9 cellular contexts compared by ENCODE assay signal in genomic region chr3:112092439-112093179, GRCh38. TPM values are rescaled to one million over a fixed set of nuclear protein-coding genes. Genes with fewer than 3 reads are reported as not detected.
A peak's percentile ranks its signal among the peaks of the same experiment; 100 is the strongest.
DNase-seq lines count a peak whose midpoint lies in the region; ATAC-seq and TF ChIP-seq lines count a peak whose summit lies in the region.
"Had no signal": no experiment of that assay in that cellular context is flagged by ENCODE, and none has a peak within 500 bp of the region (broad histone marks: within the 10 kb centered on the region; RNA-seq: fewer than 3 reads in every experiment).

No MANE protein-coding gene starts in this region.

- intact Hi-C loops in activated CD8-positive, alpha-beta T cell treated with anti-CD3 and anti-CD28 coated beads for 36 hours (cut with micrococcal nuclease): no loop called here
- intact Hi-C loops in stomach (cut with DNase I; ENCODE audit: low total_unique reads): no loop called here

- H3K4me3 ChIP-seq in gastroesophageal sphincter (no peak overlapping the region), stomach (peak overlapping the region in 1 of 4 donors; percentile 8)

- no peaks in the 10 kb centered on the region for H3K36me3 ChIP-seq in gastroesophageal sphincter
- H3K36me3 ChIP-seq in stomach: peaks cover 0 to 4% (median 0%) of the 10 kb centered on the region in 4 donors

- H3K36me3 Mint-ChIP-seq in activated CD8-positive, alpha-beta T cell treated with anti-CD3 and anti-CD28 coated beads, Interleukin-2, amount 10 ng/mL, durations not matched to agents 7 days and 5 days (ENCODE audit: low read depth): peaks cover 7% of the 10 kb centered on the region
- H3K36me3 Mint-ChIP-seq in activated CD8-positive, alpha-beta T cell treated with anti-CD3 and anti-CD28 coated beads for 36 hours (ENCODE audit: low read depth): no peaks in the 10 kb centered on the region
- H3K36me3 Mint-ChIP-seq: immature natural killer cell had no signal

- H3K4me1 ChIP-seq in gastroesophageal sphincter (no peaks in the 10 kb centered on the region), stomach (peaks cover 7 to 46% (median 37%) of the 10 kb centered on the region in 4 donors)

- H3K9me3 Mint-ChIP-seq in activated CD8-positive, alpha-beta T cell treated with anti-CD3 and anti-CD28 coated beads, Interleukin-2, amount 10 ng/mL, durations not matched to agents 7 days and 5 days (ENCODE audit: insufficient read depth): no peaks in the 10 kb centered on the region
- no peaks in the 10 kb centered on the region for H3K9me3 Mint-ChIP-seq in activated CD8-positive, alpha-beta T cell treated with anti-CD3 and anti-CD28 coated beads for 36 hours
- H3K9me3 Mint-ChIP-seq: immature natural killer cell had no signal

- no peak overlapping the region for H3K27ac ChIP-seq in gastroesophageal sphincter
- peak overlapping the region; percentile 59 to 81 (median 76) for H3K27ac ChIP-seq in stomach

- H3K27ac Mint-ChIP-seq in activated CD8-positive, alpha-beta T cell treated with anti-CD3 and anti-CD28 coated beads, Interleukin-2, amount 10 ng/mL, durations not matched to agents 7 days and 5 days: peak overlapping the region; percentile 56
- no peak overlapping the region for H3K27ac Mint-ChIP-seq in activated CD8-positive, alpha-beta T cell treated with anti-CD3 and anti-CD28 coated beads for 36 hours
- H3K27ac Mint-ChIP-seq: immature natural killer cell had no signal

- H3K4me1 Mint-ChIP-seq in activated CD8-positive, alpha-beta T cell treated with anti-CD3 and anti-CD28 coated beads, Interleukin-2, amount 10 ng/mL, durations not matched to agents 7 days and 5 days (ENCODE audit: low read depth): peaks cover 40% of the 10 kb centered on the region
- peaks cover 30% of the 10 kb centered on the region for H3K4me1 Mint-ChIP-seq in activated CD8-positive, alpha-beta T cell treated with anti-CD3 and anti-CD28 coated beads for 36 hours (ENCODE audit: low read depth)

- no peak for TF ChIP-seq EP300 in gastroesophageal sphincter (IDR thresholded peaks at IDR 0.05)
- TF ChIP-seq EP300 in stomach (IDR thresholded peaks at IDR 0.05): no peak

- POLR2A ChIA-PET in activated CD8-positive, alpha-beta T cell treated with anti-CD3 and anti-CD28 coated beads, Interleukin-2, amount 10 ng/mL, durations not matched to agents 7 days and 5 days (lab: Charles Lee): interaction anchor here (0.6 kb wide), 1 partner anchor 43 kb away, joined by 3 read pairs; no protein-coding TSS in a partner anchor
- POLR2A ChIA-PET in activated CD8-positive, alpha-beta T cell treated with anti-CD3 and anti-CD28 coated beads for 36 hours (lab: Charles Lee): no interaction called here

- DNase-seq in activated CD8-positive, alpha-beta T cell treated with anti-CD3 and anti-CD28 coated beads, Interleukin-2, amount 10 ng/mL, durations not matched to agents 7 days and 5 days: no peak
- DNase-seq in activated CD8-positive, alpha-beta T cell treated with anti-CD3 and anti-CD28 coated beads for 36 hours: no peak
- DNase-seq in NCI-H2029 treated with DMSO at 0.1 percent for 48 hours (lab: John Stamatoyannopoulos, UW): peak; percentile 81
- DNase-seq in stomach: no peak
- no peak for DNase-seq in HCEC 1CT
- no peak for DNase-seq in D341Med (ENCODE audit: low spot score)
- DNase-seq: immature natural killer cell had no signal

- H3K9me3 ChIP-seq in gastroesophageal sphincter: no peaks in the 10 kb centered on the region
- H3K9me3 ChIP-seq in stomach: no peaks in the 10 kb centered on the region

- H3K4me3 Mint-ChIP-seq in activated CD8-positive, alpha-beta T cell treated with anti-CD3 and anti-CD28 coated beads, Interleukin-2, amount 10 ng/mL, durations not matched to agents 7 days and 5 days: no peak overlapping the region
- no peak overlapping the region for H3K4me3 Mint-ChIP-seq in activated CD8-positive, alpha-beta T cell treated with anti-CD3 and anti-CD28 coated beads for 36 hours
- H3K4me3 Mint-ChIP-seq: immature natural killer cell had no signal

- CTCF ChIA-PET in activated CD8-positive, alpha-beta T cell treated with anti-CD3 and anti-CD28 coated beads, Interleukin-2, amount 10 ng/mL, durations not matched to agents 7 days and 5 days (lab: Charles Lee): interaction anchor here (1.4 to 2.7 kb wide), 2 partner anchors 13 to 19 kb away, joined by 4 to 17 read pairs; no protein-coding TSS in a partner anchor
- CTCF ChIA-PET in activated CD8-positive, alpha-beta T cell treated with anti-CD3 and anti-CD28 coated beads for 36 hours (lab: Charles Lee): interaction anchor here (2.8 kb wide), 1 partner anchor 19 kb away, joined by 9 read pairs; no protein-coding TSS in a partner anchor

- no peaks in the 10 kb centered on the region for H3K27me3 ChIP-seq in gastroesophageal sphincter
- no peaks in the 10 kb centered on the region for H3K27me3 ChIP-seq in stomach

- TF ChIP-seq CTCF in activated CD8-positive, alpha-beta T cell treated with anti-CD3 and anti-CD28 coated beads for 36 hours (IDR thresholded peaks at IDR 0.05): no peak
- no peak for TF ChIP-seq CTCF in gastroesophageal sphincter (IDR thresholded peaks at IDR 0.05)
- TF ChIP-seq CTCF in stomach (IDR thresholded peaks at IDR 0.05): no peak

- 38 to 53% methylated on average over 6 to 7 of the region's 7 CpGs for WGBS in gastroesophageal sphincter (ENCODE audit: low coverage in 1 of 2), 2 donors
- WGBS in stomach, 5 donors: 22 to 46% (median 35%) methylated on average over 7 of the region's 7 CpGs

- peak; percentile 28 for ATAC-seq in activated CD8-positive, alpha-beta T cell treated with anti-CD3 and anti-CD28 coated beads, Interleukin-2, amount 10 ng/mL, durations not matched to agents 7 days and 5 days
- no peak for ATAC-seq in activated CD8-positive, alpha-beta T cell treated with anti-CD3 and anti-CD28 coated beads for 36 hours
- peak; percentile 35 for ATAC-seq in gastroesophageal sphincter
- no peak for ATAC-seq in HG03571 (IDR thresholded peaks at IDR 0.05; ENCODE audit: unreplicated experiment)

- TF ChIP-seq POLR2A in gastroesophageal sphincter (IDR thresholded peaks at IDR 0.05): no peak
- TF ChIP-seq POLR2A in stomach (IDR thresholded peaks at IDR 0.05): no peak

- H3K27me3 Mint-ChIP-seq in activated CD8-positive, alpha-beta T cell treated with anti-CD3 and anti-CD28 coated beads, Interleukin-2, amount 10 ng/mL, durations not matched to agents 7 days and 5 days (ENCODE audit: low read depth): no peaks in the 10 kb centered on the region
- H3K27me3 Mint-ChIP-seq in activated CD8-positive, alpha-beta T cell treated with anti-CD3 and anti-CD28 coated beads for 36 hours: peaks cover 11% of the 10 kb centered on the region

RNA-seq across cellular contexts. Expression of gene C3orf52, which starts 6.4 kb away (rescaled TPM):
- total RNA-seq in activated CD8-positive, alpha-beta T cell treated with anti-CD3 and anti-CD28 coated beads, Interleukin-2, amount 10 ng/mL, durations not matched to agents 7 days and 5 days: 1 to 10 TPM; 2.3 to 2.5 TPM
- total RNA-seq in activated CD8-positive, alpha-beta T cell treated with anti-CD3 and anti-CD28 coated beads for 36 hours: 1 to 10 TPM; 2.0 to 3.3 TPM
- 1 to 10 TPM; 1.6 to 3.4 (median 1.9) TPM for total RNA-seq in gastroesophageal sphincter
- total RNA-seq in stomach: 10 to 100 TPM in 4 of 5 donors, 1 to 10 TPM in 1; 9.9 to 66.9 (median 59.0) TPM
- polyA plus RNA-seq in stomach: 10 to 100 TPM in 2 of 3 donors, 1 to 10 TPM in 1; 4.2 to 16.0 (median 10.0) TPM

RNA-seq across cellular contexts. Expression of gene GCSAM, which starts 40.4 kb away (rescaled TPM):
- total RNA-seq in activated CD8-positive, alpha-beta T cell treated with anti-CD3 and anti-CD28 coated beads, Interleukin-2, amount 10 ng/mL, durations not matched to agents 7 days and 5 days: 1 to 10 TPM; 5.6 to 6.9 TPM
- total RNA-seq in activated CD8-positive, alpha-beta T cell treated with anti-CD3 and anti-CD28 coated beads for 36 hours: 10 to 100 TPM in 1 of 2 experiments, 1 to 10 TPM in 1; 9.9 to 12.9 TPM
- total RNA-seq in gastroesophageal sphincter: under 1 TPM in 1 of 4 donors, not detected in 3; 0.42 TPM
- 1 to 10 TPM in 1 of 5 donors, under 1 TPM in 1, not detected in 3; 0.73 to 2.3 TPM for total RNA-seq in stomach
- polyA plus RNA-seq in stomach: 1 to 10 TPM in 1 of 3 donors, not detected in 2; 2.3 TPM

RNA-seq across cellular contexts. Expression of gene TMPRSS7, which starts 58.1 kb away (rescaled TPM):
- not detected for total RNA-seq in activated CD8-positive, alpha-beta T cell treated with anti-CD3 and anti-CD28 coated beads, Interleukin-2, amount 10 ng/mL, durations not matched to agents 7 days and 5 days
- not detected for total RNA-seq in activated CD8-positive, alpha-beta T cell treated with anti-CD3 and anti-CD28 coated beads for 36 hours
- total RNA-seq in gastroesophageal sphincter (not detected), stomach (under 1 TPM in 1 of 5 donors, not detected in 4; 0.45 TPM)
- polyA plus RNA-seq in stomach: under 1 TPM in 2 of 3 donors, not detected in 1; 0.08 to 0.12 TPM
- polyA plus RNA-seq: immature natural killer cell had no signal

Comparison
In these comparisons a context has a peak if more than half of its experiments do, and no peak if none do; other contexts are left out.
1. ATAC-seq: peak in activated CD8-positive, alpha-beta T cell treated with anti-CD3 and anti-CD28 coated beads, Interleukin-2, amount 10 ng/mL, durations not matched to agents 7 days and 5 days (single experiment) and gastroesophageal sphincter (single experiment); none in activated CD8-positive, alpha-beta T cell treated with anti-CD3 and anti-CD28 coated beads for 36 hours (single experiment) and HG03571 (single experiment).
2. H3K27ac ChIP-seq: peak in stomach (5 of 5); none in gastroesophageal sphincter (0 of 4).